In the genomic region with DNA sequence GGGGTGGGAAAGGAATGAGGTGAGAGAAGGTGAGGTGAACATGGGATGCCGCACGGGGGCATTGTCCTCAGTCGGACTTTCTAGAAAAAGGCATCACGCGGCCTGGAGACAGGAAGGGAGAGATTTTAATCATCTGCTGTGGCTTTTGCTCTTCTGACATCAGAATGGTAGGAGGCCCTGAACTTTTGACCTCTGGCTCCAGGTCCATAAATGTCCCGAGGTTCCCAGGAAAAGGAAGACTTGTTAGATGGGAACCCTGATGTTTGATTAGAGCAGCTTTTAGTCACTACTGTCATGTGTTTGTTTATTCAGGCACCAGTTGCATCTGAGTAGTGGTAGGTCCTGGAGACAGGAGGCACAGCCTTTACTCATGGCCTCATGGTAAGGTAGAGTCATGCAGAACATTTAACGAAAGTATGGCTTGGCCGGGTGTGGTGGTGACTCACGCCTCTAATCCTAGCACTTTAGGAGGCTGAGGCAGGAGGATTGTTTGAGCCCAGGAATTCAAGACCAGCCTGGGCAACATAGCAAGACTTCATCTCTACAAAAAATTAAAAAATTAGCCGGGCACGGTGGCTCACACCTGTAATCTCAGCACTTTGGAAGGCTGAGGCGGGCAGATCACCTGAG, we compare ENCODE assay signal across 1 cellular context.
A peak's percentile ranks its signal among the peaks of the same experiment; 100 is the strongest.
TF ChIP-seq lines count a peak whose summit lies in the region.

No MANE protein-coding gene starts in this region.

TF ChIP-seq in GM12878, 131 proteins besides CTCF, POLR2A, EP300 and RAD21 (continued from another document and continues in another):
- TF ChIP-seq, protein P1, sequence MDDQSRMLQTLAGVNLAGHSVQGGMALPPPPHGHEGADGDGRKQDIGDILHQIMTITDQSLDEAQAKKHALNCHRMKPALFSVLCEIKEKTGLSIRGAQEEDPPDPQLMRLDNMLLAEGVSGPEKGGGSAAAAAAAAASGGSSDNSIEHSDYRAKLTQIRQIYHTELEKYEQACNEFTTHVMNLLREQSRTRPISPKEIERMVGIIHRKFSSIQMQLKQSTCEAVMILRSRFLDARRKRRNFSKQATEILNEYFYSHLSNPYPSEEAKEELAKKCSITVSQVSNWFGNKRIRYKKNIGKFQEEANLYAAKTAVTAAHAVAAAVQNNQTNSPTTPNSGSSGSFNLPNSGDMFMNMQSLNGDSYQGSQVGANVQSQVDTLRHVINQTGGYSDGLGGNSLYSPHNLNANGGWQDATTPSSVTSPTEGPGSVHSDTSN (IDR thresholded peaks at IDR 0.05; ENCODE audit: insufficient replicate concordance, low read depth, low read length): no peak
- TF ChIP-seq MTA2 (IDR thresholded peaks at IDR 0.05; ENCODE audit: low read depth): peak; percentile 60
- TF ChIP-seq MYB (IDR thresholded peaks at IDR 0.05; ENCODE audit: borderline replicate concordance, low read depth, low read length): no peak
- TF ChIP-seq STAT3 (IDR thresholded peaks at IDR 0.05; ENCODE audit: low read depth, low read length): no peak
- TF ChIP-seq KAT2A (conservative IDR thresholded peaks at IDR 0.05; ENCODE audit: control insufficient read depth, low read depth, low read length): no peak
- no peak for TF ChIP-seq ZNF384 (IDR thresholded peaks at IDR 0.05; ENCODE audit: borderline replicate concordance, low read depth, low read length)
- no peak for TF ChIP-seq MYC (IDR thresholded peaks at IDR 0.05; ENCODE audit: insufficient read depth, insufficient read length, insufficient replicate concordance, low read length, severe bottlenecking)
- TF ChIP-seq, protein P2, sequence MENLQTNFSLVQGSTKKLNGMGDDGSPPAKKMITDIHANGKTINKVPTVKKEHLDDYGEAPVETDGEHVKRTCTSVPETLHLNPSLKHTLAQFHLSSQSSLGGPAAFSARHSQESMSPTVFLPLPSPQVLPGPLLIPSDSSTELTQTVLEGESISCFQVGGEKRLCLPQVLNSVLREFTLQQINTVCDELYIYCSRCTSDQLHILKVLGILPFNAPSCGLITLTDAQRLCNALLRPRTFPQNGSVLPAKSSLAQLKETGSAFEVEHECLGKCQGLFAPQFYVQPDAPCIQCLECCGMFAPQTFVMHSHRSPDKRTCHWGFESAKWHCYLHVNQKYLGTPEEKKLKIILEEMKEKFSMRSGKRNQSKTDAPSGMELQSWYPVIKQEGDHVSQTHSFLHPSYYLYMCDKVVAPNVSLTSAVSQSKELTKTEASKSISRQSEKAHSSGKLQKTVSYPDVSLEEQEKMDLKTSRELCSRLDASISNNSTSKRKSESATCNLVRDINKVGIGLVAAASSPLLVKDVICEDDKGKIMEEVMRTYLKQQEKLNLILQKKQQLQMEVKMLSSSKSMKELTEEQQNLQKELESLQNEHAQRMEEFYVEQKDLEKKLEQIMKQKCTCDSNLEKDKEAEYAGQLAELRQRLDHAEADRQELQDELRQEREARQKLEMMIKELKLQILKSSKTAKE (IDR thresholded peaks at IDR 0.05; ENCODE audit: low read depth, poor library complexity, severe bottlenecking): no peak
- TF ChIP-seq, protein P3, sequence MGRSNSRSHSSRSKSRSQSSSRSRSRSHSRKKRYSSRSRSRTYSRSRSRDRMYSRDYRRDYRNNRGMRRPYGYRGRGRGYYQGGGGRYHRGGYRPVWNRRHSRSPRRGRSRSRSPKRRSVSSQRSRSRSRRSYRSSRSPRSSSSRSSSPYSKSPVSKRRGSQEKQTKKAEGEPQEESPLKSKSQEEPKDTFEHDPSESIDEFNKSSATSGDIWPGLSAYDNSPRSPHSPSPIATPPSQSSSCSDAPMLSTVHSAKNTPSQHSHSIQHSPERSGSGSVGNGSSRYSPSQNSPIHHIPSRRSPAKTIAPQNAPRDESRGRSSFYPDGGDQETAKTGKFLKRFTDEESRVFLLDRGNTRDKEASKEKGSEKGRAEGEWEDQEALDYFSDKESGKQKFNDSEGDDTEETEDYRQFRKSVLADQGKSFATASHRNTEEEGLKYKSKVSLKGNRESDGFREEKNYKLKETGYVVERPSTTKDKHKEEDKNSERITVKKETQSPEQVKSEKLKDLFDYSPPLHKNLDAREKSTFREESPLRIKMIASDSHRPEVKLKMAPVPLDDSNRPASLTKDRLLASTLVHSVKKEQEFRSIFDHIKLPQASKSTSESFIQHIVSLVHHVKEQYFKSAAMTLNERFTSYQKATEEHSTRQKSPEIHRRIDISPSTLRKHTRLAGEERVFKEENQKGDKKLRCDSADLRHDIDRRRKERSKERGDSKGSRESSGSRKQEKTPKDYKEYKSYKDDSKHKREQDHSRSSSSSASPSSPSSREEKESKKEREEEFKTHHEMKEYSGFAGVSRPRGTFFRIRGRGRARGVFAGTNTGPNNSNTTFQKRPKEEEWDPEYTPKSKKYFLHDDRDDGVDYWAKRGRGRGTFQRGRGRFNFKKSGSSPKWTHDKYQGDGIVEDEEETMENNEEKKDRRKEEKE (IDR thresholded peaks at IDR 0.05): no peak
- peak; percentile 82 for TF ChIP-seq CREB1 (IDR thresholded peaks at IDR 0.05; ENCODE audit: low read depth)
- no peak for TF ChIP-seq PAX8 (IDR thresholded peaks at IDR 0.05)
- TF ChIP-seq TARDBP (IDR thresholded peaks at IDR 0.05; ENCODE audit: borderline replicate concordance): no peak
- no peak for TF ChIP-seq SRF (IDR thresholded peaks at IDR 0.05; ENCODE audit: low read depth in 2 of 2, low read length in 2 of 2)
- TF ChIP-seq MEF2A (IDR thresholded peaks at IDR 0.05; ENCODE audit: insufficient read depth, low read depth, low read length): 0 out of 2 replicates have a peak, but pooled peaks have one; percentile 47
- TF ChIP-seq KDM1A (IDR thresholded peaks at IDR 0.05; ENCODE audit: borderline replicate concordance): no peak
- TF ChIP-seq RBBP5 (conservative IDR thresholded peaks at IDR 0.05): no peak
- TF ChIP-seq CHD4 (IDR thresholded peaks at IDR 0.05): no peak
- no peak for TF ChIP-seq GATAD2B (conservative IDR thresholded peaks at IDR 0.05; ENCODE audit: low read depth)
- TF ChIP-seq ETV6 (conservative IDR thresholded peaks at IDR 0.05 in 1 of 2, IDR thresholded peaks at IDR 0.05 in 1 of 2; ENCODE audit: borderline replicate concordance in 1 of 2, low read depth in 1 of 2): no peak
- TF ChIP-seq, protein P4, sequence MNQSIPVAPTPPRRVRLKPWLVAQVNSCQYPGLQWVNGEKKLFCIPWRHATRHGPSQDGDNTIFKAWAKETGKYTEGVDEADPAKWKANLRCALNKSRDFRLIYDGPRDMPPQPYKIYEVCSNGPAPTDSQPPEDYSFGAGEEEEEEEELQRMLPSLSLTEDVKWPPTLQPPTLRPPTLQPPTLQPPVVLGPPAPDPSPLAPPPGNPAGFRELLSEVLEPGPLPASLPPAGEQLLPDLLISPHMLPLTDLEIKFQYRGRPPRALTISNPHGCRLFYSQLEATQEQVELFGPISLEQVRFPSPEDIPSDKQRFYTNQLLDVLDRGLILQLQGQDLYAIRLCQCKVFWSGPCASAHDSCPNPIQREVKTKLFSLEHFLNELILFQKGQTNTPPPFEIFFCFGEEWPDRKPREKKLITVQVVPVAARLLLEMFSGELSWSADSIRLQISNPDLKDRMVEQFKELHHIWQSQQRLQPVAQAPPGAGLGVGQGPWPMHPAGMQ (IDR thresholded peaks at IDR 0.05; ENCODE audit: borderline replicate concordance): no peak
- no peak for TF ChIP-seq SREBF2 (IDR thresholded peaks at IDR 0.05; ENCODE audit: low read length)
- no peak for TF ChIP-seq SUPT20H (IDR thresholded peaks at IDR 0.05; ENCODE audit: borderline replicate concordance, control insufficient read depth, low read depth, low read length)
- no peak for TF ChIP-seq LARP7 (IDR thresholded peaks at IDR 0.05)
- TF ChIP-seq FOS (IDR thresholded peaks at IDR 0.05; ENCODE audit: borderline replicate concordance, extremely low read depth, insufficient read length): no peak
- TF ChIP-seq, protein P5, sequence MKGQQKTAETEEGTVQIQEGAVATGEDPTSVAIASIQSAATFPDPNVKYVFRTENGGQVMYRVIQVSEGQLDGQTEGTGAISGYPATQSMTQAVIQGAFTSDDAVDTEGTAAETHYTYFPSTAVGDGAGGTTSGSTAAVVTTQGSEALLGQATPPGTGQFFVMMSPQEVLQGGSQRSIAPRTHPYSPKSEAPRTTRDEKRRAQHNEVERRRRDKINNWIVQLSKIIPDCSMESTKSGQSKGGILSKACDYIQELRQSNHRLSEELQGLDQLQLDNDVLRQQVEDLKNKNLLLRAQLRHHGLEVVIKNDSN (IDR thresholded peaks at IDR 0.05; ENCODE audit: borderline replicate concordance, extremely low read length, insufficient read depth, low read depth, low read length): no peak
- TF ChIP-seq, protein P6, sequence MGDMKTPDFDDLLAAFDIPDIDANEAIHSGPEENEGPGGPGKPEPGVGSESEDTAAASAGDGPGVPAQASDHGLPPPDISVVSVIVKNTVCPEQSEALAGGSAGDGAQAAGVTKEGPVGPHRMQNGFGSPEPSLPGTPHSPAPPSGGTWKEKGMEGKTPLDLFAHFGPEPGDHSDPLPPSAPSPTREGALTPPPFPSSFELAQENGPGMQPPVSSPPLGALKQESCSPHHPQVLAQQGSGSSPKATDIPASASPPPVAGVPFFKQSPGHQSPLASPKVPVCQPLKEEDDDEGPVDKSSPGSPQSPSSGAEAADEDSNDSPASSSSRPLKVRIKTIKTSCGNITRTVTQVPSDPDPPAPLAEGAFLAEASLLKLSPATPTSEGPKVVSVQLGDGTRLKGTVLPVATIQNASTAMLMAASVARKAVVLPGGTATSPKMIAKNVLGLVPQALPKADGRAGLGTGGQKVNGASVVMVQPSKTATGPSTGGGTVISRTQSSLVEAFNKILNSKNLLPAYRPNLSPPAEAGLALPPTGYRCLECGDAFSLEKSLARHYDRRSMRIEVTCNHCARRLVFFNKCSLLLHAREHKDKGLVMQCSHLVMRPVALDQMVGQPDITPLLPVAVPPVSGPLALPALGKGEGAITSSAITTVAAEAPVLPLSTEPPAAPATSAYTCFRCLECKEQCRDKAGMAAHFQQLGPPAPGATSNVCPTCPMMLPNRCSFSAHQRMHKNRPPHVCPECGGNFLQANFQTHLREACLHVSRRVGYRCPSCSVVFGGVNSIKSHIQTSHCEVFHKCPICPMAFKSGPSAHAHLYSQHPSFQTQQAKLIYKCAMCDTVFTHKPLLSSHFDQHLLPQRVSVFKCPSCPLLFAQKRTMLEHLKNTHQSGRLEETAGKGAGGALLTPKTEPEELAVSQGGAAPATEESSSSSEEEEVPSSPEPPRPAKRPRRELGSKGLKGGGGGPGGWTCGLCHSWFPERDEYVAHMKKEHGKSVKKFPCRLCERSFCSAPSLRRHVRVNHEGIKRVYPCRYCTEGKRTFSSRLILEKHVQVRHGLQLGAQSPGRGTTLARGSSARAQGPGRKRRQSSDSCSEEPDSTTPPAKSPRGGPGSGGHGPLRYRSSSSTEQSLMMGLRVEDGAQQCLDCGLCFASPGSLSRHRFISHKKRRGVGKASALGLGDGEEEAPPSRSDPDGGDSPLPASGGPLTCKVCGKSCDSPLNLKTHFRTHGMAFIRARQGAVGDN (IDR thresholded peaks at IDR 0.05): peak; percentile 92
- no peak for TF ChIP-seq TAF1 (IDR thresholded peaks at IDR 0.05; ENCODE audit: borderline replicate concordance, low read depth, low read length)
- TF ChIP-seq RUNX3 (IDR thresholded peaks at IDR 0.05; ENCODE audit: low read length): peak; percentile 81
- TF ChIP-seq SPI1 (IDR thresholded peaks at IDR 0.05; ENCODE audit: borderline replicate concordance, insufficient read depth, low read depth, low read length): no peak
- TF ChIP-seq, protein P7, sequence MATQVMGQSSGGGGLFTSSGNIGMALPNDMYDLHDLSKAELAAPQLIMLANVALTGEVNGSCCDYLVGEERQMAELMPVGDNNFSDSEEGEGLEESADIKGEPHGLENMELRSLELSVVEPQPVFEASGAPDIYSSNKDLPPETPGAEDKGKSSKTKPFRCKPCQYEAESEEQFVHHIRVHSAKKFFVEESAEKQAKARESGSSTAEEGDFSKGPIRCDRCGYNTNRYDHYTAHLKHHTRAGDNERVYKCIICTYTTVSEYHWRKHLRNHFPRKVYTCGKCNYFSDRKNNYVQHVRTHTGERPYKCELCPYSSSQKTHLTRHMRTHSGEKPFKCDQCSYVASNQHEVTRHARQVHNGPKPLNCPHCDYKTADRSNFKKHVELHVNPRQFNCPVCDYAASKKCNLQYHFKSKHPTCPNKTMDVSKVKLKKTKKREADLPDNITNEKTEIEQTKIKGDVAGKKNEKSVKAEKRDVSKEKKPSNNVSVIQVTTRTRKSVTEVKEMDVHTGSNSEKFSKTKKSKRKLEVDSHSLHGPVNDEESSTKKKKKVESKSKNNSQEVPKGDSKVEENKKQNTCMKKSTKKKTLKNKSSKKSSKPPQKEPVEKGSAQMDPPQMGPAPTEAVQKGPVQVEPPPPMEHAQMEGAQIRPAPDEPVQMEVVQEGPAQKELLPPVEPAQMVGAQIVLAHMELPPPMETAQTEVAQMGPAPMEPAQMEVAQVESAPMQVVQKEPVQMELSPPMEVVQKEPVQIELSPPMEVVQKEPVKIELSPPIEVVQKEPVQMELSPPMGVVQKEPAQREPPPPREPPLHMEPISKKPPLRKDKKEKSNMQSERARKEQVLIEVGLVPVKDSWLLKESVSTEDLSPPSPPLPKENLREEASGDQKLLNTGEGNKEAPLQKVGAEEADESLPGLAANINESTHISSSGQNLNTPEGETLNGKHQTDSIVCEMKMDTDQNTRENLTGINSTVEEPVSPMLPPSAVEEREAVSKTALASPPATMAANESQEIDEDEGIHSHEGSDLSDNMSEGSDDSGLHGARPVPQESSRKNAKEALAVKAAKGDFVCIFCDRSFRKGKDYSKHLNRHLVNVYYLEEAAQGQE (IDR thresholded peaks at IDR 0.05; ENCODE audit: low read depth, low read length): no peak
- no peak for TF ChIP-seq STAT1 (conservative IDR thresholded peaks at IDR 0.05)
- no peak for TF ChIP-seq NFXL1 (IDR thresholded peaks at IDR 0.05; ENCODE audit: borderline replicate concordance)
- TF ChIP-seq, protein P8, sequence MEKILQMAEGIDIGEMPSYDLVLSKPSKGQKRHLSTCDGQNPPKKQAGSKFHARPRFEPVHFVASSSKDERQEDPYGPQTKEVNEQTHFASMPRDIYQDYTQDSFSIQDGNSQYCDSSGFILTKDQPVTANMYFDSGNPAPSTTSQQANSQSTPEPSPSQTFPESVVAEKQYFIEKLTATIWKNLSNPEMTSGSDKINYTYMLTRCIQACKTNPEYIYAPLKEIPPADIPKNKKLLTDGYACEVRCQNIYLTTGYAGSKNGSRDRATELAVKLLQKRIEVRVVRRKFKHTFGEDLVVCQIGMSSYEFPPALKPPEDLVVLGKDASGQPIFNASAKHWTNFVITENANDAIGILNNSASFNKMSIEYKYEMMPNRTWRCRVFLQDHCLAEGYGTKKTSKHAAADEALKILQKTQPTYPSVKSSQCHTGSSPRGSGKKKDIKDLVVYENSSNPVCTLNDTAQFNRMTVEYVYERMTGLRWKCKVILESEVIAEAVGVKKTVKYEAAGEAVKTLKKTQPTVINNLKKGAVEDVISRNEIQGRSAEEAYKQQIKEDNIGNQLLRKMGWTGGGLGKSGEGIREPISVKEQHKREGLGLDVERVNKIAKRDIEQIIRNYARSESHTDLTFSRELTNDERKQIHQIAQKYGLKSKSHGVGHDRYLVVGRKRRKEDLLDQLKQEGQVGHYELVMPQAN (conservative IDR thresholded peaks at IDR 0.05): no peak
- no peak for TF ChIP-seq SIN3A (IDR thresholded peaks at IDR 0.05; ENCODE audit: low read depth, low read length)
- TF ChIP-seq SMAD1 (IDR thresholded peaks at IDR 0.05; ENCODE audit: low read depth, partially characterized antibody): no peak
- TF ChIP-seq, protein P9, sequence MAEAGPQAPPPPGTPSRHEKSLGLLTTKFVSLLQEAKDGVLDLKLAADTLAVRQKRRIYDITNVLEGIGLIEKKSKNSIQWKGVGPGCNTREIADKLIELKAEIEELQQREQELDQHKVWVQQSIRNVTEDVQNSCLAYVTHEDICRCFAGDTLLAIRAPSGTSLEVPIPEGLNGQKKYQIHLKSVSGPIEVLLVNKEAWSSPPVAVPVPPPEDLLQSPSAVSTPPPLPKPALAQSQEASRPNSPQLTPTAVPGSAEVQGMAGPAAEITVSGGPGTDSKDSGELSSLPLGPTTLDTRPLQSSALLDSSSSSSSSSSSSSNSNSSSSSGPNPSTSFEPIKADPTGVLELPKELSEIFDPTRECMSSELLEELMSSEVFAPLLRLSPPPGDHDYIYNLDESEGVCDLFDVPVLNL (IDR thresholded peaks at IDR 0.05; ENCODE audit: low read depth, low read length): no peak
- no peak for TF ChIP-seq ESRRA (IDR thresholded peaks at IDR 0.05; ENCODE audit: low read length)
